In genomic region chr1:24507423-24507804, GRCh38 we compare ENCODE assay signal across 18 cellular contexts. TPM values are rescaled to one million over a fixed set of nuclear protein-coding genes. Genes with fewer than 3 reads are reported as not detected.
DNase-seq lines count a peak whose midpoint lies in the region; ATAC-seq, FAIRE-seq and TF ChIP-seq lines count a peak whose summit lies in the region.
"Had no signal": no experiment of that assay in that cellular context is flagged by ENCODE, and none has a peak within 500 bp of the region (broad histone marks: within the 10 kb centered on the region; RNA-seq: fewer than 3 reads in every experiment).

No MANE protein-coding gene starts in this region.

- no peaks in the 10 kb centered on the region for H3K27me3 Mint-ChIP-seq in activated CD4-positive, alpha-beta memory T cell treated with anti-CD3 and anti-CD28 coated beads for 36 hours

- H3K36me3 Mint-ChIP-seq in activated CD4-positive, alpha-beta memory T cell treated with anti-CD3 and anti-CD28 coated beads for 36 hours, result peaks cover 45% of the 10 kb centered on the region
- peaks cover 6% of the 10 kb centered on the region for H3K36me3 Mint-ChIP-seq in stimulated activated effector memory CD8-positive, alpha-beta T cell treated with anti-CD3 and anti-CD28 coated beads, Interleukin-12 subunit alpha, Interleukin-12 subunit beta, amount 100 ng/mL, for 72 hours
- H3K36me3 Mint-ChIP-seq: brain had no signal

- no peaks in the 10 kb centered on the region for H3K9me3 ChIP-seq in esophagus squamous epithelium
- H3K9me3 ChIP-seq: Caco-2, transverse colon had no signal

- TF ChIP-seq CTCF in esophagus squamous epithelium (IDR thresholded peaks at IDR 0.05), result no peak

- H3K4me1 ChIP-seq in esophagus squamous epithelium, result peaks cover 5 to 34% (median 7%) of the 10 kb centered on the region in 3 donors

- intact Hi-C loops in activated CD4-positive, alpha-beta memory T cell treated with anti-CD3 and anti-CD28 coated beads for 36 hours (cut with micrococcal nuclease), result loop anchor here (10.0 kb wide), 1 partner anchor 77 kb away; no protein-coding TSS in a partner anchor
- intact Hi-C loops in esophagus squamous epithelium (cut with DNase I), result no loop called here

- 87 to 95% methylated on average over 5 of the region's 5 CpGs for WGBS in esophagus squamous epithelium, 2 donors

- POLR2A ChIA-PET in activated CD4-positive, alpha-beta memory T cell treated with anti-CD3 and anti-CD28 coated beads for 36 hours (lab: Charles Lee), result interaction anchor here (0.6 to 1.8 kb wide), 3 partner anchors 17 to 26 kb away, joined by 3 to 6 read pairs (median 3); no protein-coding TSS in a partner anchor

- peak overlapping the region in 1 of 4 donors; percentile 25 for H3K27ac ChIP-seq in esophagus squamous epithelium

- no peaks in the 10 kb centered on the region for H3K27me3 ChIP-seq in esophagus squamous epithelium
- H3K27me3 ChIP-seq: transverse colon had no signal

- no peak for FAIRE-seq in GM12891 (lab: Jason Lieb, UNC)

- peak overlapping the region; percentile 90 for H3K27ac Mint-ChIP-seq in activated CD4-positive, alpha-beta memory T cell treated with anti-CD3 and anti-CD28 coated beads for 36 hours
- H3K27ac Mint-ChIP-seq in stimulated activated effector memory CD8-positive, alpha-beta T cell treated with anti-CD3 and anti-CD28 coated beads, Interleukin-12 subunit alpha, Interleukin-12 subunit beta, amount 100 ng/mL, for 72 hours, result peak overlapping the region; percentile 56
- H3K27ac Mint-ChIP-seq: brain, nephron had no signal

- no peak overlapping the region for H3K4me3 ChIP-seq in esophagus squamous epithelium
- H3K4me3 ChIP-seq: transverse colon had no signal

- TF ChIP-seq POLR2A in esophagus squamous epithelium (IDR thresholded peaks at IDR 0.05) (no peak), GM12891 (IDR thresholded peaks at IDR 0.05; ENCODE audit: low read depth, low read length) (no peak)

- H3K4me1 Mint-ChIP-seq in activated CD4-positive, alpha-beta memory T cell treated with anti-CD3 and anti-CD28 coated beads for 36 hours (ENCODE audit: low read depth), result peaks cover 72% of the 10 kb centered on the region
- H3K4me1 Mint-ChIP-seq in stimulated activated effector memory CD8-positive, alpha-beta T cell treated with anti-CD3 and anti-CD28 coated beads, Interleukin-12 subunit alpha, Interleukin-12 subunit beta, amount 100 ng/mL, for 72 hours, result peaks cover 59% of the 10 kb centered on the region

- H3K36me3 ChIP-seq in esophagus squamous epithelium, result peaks cover 0 to 7% (median 0%) of the 10 kb centered on the region in 3 donors
- H3K36me3 ChIP-seq: transverse colon had no signal

- ATAC-seq in stimulated activated effector memory CD8-positive, alpha-beta T cell treated with anti-CD3 and anti-CD28 coated beads, Interleukin-12 subunit alpha, Interleukin-12 subunit beta, amount 100 ng/mL, for 72 hours, result no peak

- DNase-seq in activated effector memory CD4-positive, alpha-beta T cell treated with anti-CD3 and anti-CD28 coated beads, Interleukin-2, amount 50 U/mL, for 16 hours, result peak; percentile 71
- DNase-seq in activated effector memory CD4-positive, alpha-beta T cell treated with Interleukin-2 at 50 U/mL for 16 hours, result no peak
- DNase-seq in activated CD4-positive, alpha-beta memory T cell treated with anti-CD3 and anti-CD28 coated beads for 36 hours, result peak; percentile 33
- peak; percentile 39 for DNase-seq in effector CD4-positive, alpha-beta T cell
- DNase-seq in stimulated activated effector memory CD8-positive, alpha-beta T cell treated with anti-CD3 and anti-CD28 coated beads, Interleukin-12 subunit alpha, Interleukin-12 subunit beta, amount 100 ng/mL, for 72 hours (ENCODE audit: low spot score in 2 of 2), result no peak
- DNase-seq in esophagus squamous epithelium (lab: John Stamatoyannopoulos, UW) (no peak), GM12891 (ENCODE audit: insufficient read length, low spot score) (no peak)
- DNase-seq in NK-92 treated with Interleukin-12 subunit alpha and Interleukin-12 subunit beta, amount 100 ng/mL, for 24 hours (lab: John Stamatoyannopoulos, UW), result no peak
- DNase-seq: ACHN; Caco-2; effector CD8-positive, alpha-beta T cell; GF-D8; NCI-H446 treated with DMSO at 0.1 percent for 48 hours; transverse colon had no signal

- peak overlapping the region; percentile 57 for H3K4me3 Mint-ChIP-seq in activated CD4-positive, alpha-beta memory T cell treated with anti-CD3 and anti-CD28 coated beads for 36 hours
- H3K4me3 Mint-ChIP-seq in stimulated activated effector memory CD8-positive, alpha-beta T cell treated with anti-CD3 and anti-CD28 coated beads, Interleukin-12 subunit alpha, Interleukin-12 subunit beta, amount 100 ng/mL, for 72 hours, result peak overlapping the region; percentile 90
- H3K4me3 Mint-ChIP-seq: nephron had no signal

- CTCF ChIA-PET in activated CD4-positive, alpha-beta memory T cell treated with anti-CD3 and anti-CD28 coated beads for 36 hours (lab: Charles Lee), result interaction anchor here (0.7 to 3.1 kb wide), 7 partner anchors 14 to 92 kb away, joined by 3 to 9 read pairs (median 4); partner anchors contain the start of gene NIPAL3

- H3K9me3 Mint-ChIP-seq in activated CD4-positive, alpha-beta memory T cell treated with anti-CD3 and anti-CD28 coated beads for 36 hours, result no peaks in the 10 kb centered on the region
- H3K9me3 Mint-ChIP-seq in stimulated activated effector memory CD8-positive, alpha-beta T cell treated with anti-CD3 and anti-CD28 coated beads, Interleukin-12 subunit alpha, Interleukin-12 subunit beta, amount 100 ng/mL, for 72 hours, result no peaks in the 10 kb centered on the region
- H3K9me3 Mint-ChIP-seq: nephron had no signal

TF ChIP-seq in GM12891, 5 proteins besides CTCF, POLR2A, EP300 and RAD21:
- no peak for TF ChIP-seq POLR2AphosphoS5 (IDR thresholded peaks at IDR 0.05; ENCODE audit: low read depth, low read length)
- no peak for TF ChIP-seq POU2F2 (IDR thresholded peaks at IDR 0.05; ENCODE audit: low read depth, low read length)
- no peak for TF ChIP-seq SPI1 (IDR thresholded peaks at IDR 0.05; ENCODE audit: low read depth, low read length)
- TF ChIP-seq PAX5 (IDR thresholded peaks at IDR 0.05; ENCODE audit: insufficient read depth, low read length, severe bottlenecking), result no peak

RNA-seq across cellular contexts. Expression of gene RCAN3, which starts 4.8 kb away (rescaled TPM):
- 10 to 100 TPM; 71.3 to 78.8 TPM for total RNA-seq in activated CD4-positive, alpha-beta memory T cell treated with anti-CD3 and anti-CD28 coated beads for 36 hours
- 10 to 100 TPM; 14.4 to 24.1 (median 18.6) TPM for total RNA-seq in esophagus squamous epithelium
- 0.71 TPM for polyA plus RNA-seq in GM12891 (2012; ENCODE audit: low read depth, missing spikeins)

RNA-seq across cellular contexts. Expression of gene NCMAP, which starts 48.5 kb away (rescaled TPM):
- total RNA-seq in activated CD4-positive, alpha-beta memory T cell treated with anti-CD3 and anti-CD28 coated beads for 36 hours, result under 1 TPM; 0.05 to 0.07 TPM
- total RNA-seq in esophagus squamous epithelium, result under 1 TPM in 2 of 4 donors, not detected in 2; 0.12 to 0.19 TPM
- not detected for polyA plus RNA-seq in GM12891 (2012; ENCODE audit: low read depth, missing spikeins)
- total RNA-seq: fibroblast of villous mesenchyme, SK-MEL-5 had no signal

Comparison
In these comparisons a context has a peak if more than half of its experiments do, and no peak if none do; other contexts are left out.
1. DNase-seq: peak in activated effector memory CD4-positive, alpha-beta T cell treated with anti-CD3 and anti-CD28 coated beads, Interleukin-2, amount 50 U/mL, for 16 hours (single experiment), activated CD4-positive, alpha-beta memory T cell treated with anti-CD3 and anti-CD28 coated beads for 36 hours (single experiment) and effector CD4-positive, alpha-beta T cell (single experiment); none in activated effector memory CD4-positive, alpha-beta T cell treated with Interleukin-2 at 50 U/mL for 16 hours (single experiment), stimulated activated effector memory CD8-positive, alpha-beta T cell treated with anti-CD3 and anti-CD28 coated beads, Interleukin-12 subunit alpha, Interleukin-12 subunit beta, amount 100 ng/mL, for 72 hours (0 of 2), esophagus squamous epithelium (single experiment), GM12891 (single experiment) and NK-92 treated with Interleukin-12 subunit alpha and Interleukin-12 subunit beta, amount 100 ng/mL, for 24 hours (single experiment).